Comparison of ENCODE assay signal across 13 cellular contexts in the genomic region with DNA sequence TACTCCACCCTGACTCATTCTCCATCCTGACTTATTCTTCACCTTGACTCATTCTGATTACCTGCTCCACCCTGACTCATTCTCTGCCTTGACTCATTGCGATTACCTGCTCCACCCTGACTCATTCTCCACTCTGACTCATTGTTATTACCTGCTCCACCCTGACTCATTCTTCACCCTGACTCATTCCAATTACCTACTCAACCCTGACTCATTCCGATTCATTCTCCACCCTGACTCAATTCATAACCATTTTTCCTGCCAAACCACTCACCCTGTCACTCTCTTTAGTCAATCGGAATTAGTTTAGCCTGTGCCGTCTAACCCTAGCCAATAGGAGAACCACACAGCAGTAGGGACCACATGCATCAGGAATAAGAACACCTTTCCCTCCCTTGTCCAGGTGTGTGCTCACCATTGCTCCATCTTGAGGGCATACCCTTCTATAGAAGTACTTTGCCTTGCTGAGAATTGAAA.
DNase-seq lines count a peak whose midpoint lies in the region; ATAC-seq and TF ChIP-seq lines count a peak whose summit lies in the region.
"Had no signal": no experiment of that assay in that cellular context is flagged by ENCODE, and none has a peak within 500 bp of the region (broad histone marks: within the 10 kb centered on the region; RNA-seq: fewer than 3 reads in every experiment).

No MANE protein-coding gene starts in this region.

- CTCF ChIA-PET in Panc1 (lab: Charles Lee) (no interaction called here), WTC11 (lab: Charles Lee) (no interaction called here)

- no peaks in the 10 kb centered on the region for H3K9me2 ChIP-seq in GM23248 (ENCODE audit: insufficient read depth)

- TF ChIP-seq CTCF in Panc1 (IDR thresholded peaks at IDR 0.05) = no peak
- TF ChIP-seq CTCF in foreskin fibroblast (IDR thresholded peaks at IDR 0.05; ENCODE audit: low read depth, low read length) = no peak
- no peak for TF ChIP-seq CTCF in WTC11 (IDR thresholded peaks at IDR 0.05)

- H2AFZ ChIP-seq in GM23248 = no peak overlapping the region

- H3K9ac ChIP-seq in GM23248 = no peak overlapping the region

- DNase-seq in Caki2 (ENCODE audit: low read depth) (peak; percentile 88), GM23248 (peak; percentile 4), Panc1 (ENCODE audit: low read depth, low spot score) (peak; percentile 48), foreskin fibroblast (peak; percentile 9 to 27), GM19240 (ENCODE audit: insufficient read length, low spot score) (no peak), WTC11 (ENCODE audit: low spot score) (no peak)
- DNase-seq in NK-92 treated with Interleukin-12 subunit alpha and Interleukin-12 subunit beta, amount 100 ng/mL, for 24 hours (lab: John Stamatoyannopoulos, UW) = no peak
- DNase-seq: activated CD8-positive, alpha-beta memory T cell treated with anti-CD3 and anti-CD28 coated beads, Interleukin-2, amount 50 U/mL, for 4 hours; NCI-H2107; upper lobe of right lung had no signal

- H3K4me3 ChIP-seq in GM23248 (no peak overlapping the region), Panc1 (ENCODE audit: low read depth in 2 of 2, low read length in 2 of 2) (no peak overlapping the region), foreskin fibroblast (ENCODE audit: low read depth in 1 of 2, low read length in 2 of 2) (no peak overlapping the region)
- H3K4me3 ChIP-seq: coronary artery, upper lobe of right lung had no signal

- peaks cover 5% of the 10 kb centered on the region for H3K36me3 Mint-ChIP-seq in WTC11
- H3K36me3 Mint-ChIP-seq: CD14-positive monocyte had no signal

- H3K36me3 ChIP-seq in GM23248 (ENCODE audit: low read depth) (no peaks in the 10 kb centered on the region), Panc1 (ENCODE audit: control insufficient read depth, insufficient read depth, low read length) (no peaks in the 10 kb centered on the region)
- H3K36me3 ChIP-seq: upper lobe of right lung had no signal

- H3K27ac Mint-ChIP-seq in WTC11 = no peak overlapping the region
- H3K27ac Mint-ChIP-seq: CD14-positive monocyte had no signal

- no peak overlapping the region for H3K4me2 ChIP-seq in GM23248 (ENCODE audit: unreplicated experiment)

- peaks cover 20% of the 10 kb centered on the region for H3K4me1 Mint-ChIP-seq in WTC11
- H3K4me1 Mint-ChIP-seq: CD14-positive monocyte had no signal

- no peak overlapping the region for H3K4me3 Mint-ChIP-seq in WTC11
- H3K4me3 Mint-ChIP-seq: CD14-positive monocyte had no signal

- no TSS peak for BruUV-seq in Panc1 (replicated peaks; lab: Mats Ljungman, UMichigan)

- H4K20me1 ChIP-seq in GM23248 (ENCODE audit: insufficient read depth) = no peaks in the 10 kb centered on the region

- in situ Hi-C loops in Caki2 (cut with HindIII; ENCODE audit: low pct_unique_long_range_greater_than_20kb, low sequenced_read_pairs) (no loop called here), GM23248 (cut with MboI) (no loop called here), Panc1 (cut with HindIII; ENCODE audit: low pct_unique_long_range_greater_than_20kb, low sequenced_read_pairs) (no loop called here)

- intact Hi-C loops in Panc1 (cut with micrococcal nuclease; ENCODE audit: unreplicated experiment) = no loop called here

- no peaks in the 10 kb centered on the region for H3K9me3 ChIP-seq in GM23248 (ENCODE audit: low read depth)
- no peaks in the 10 kb centered on the region for H3K9me3 ChIP-seq in Panc1 (ENCODE audit: control insufficient read depth, insufficient read depth, low read depth, low read length)
- H3K9me3 ChIP-seq: upper lobe of right lung had no signal

- H3K27ac ChIP-seq in GM23248 = no peak overlapping the region
- H3K27ac ChIP-seq in Panc1 (ENCODE audit: low read length) = no peak overlapping the region
- H3K27ac ChIP-seq: coronary artery, upper lobe of right lung had no signal

- no peaks in the 10 kb centered on the region for H3K27me3 ChIP-seq in GM23248 (replicated peaks; ENCODE audit: insufficient read depth)
- no peaks in the 10 kb centered on the region for H3K27me3 ChIP-seq in Panc1 (ENCODE audit: control insufficient read depth, insufficient read depth, low read length)
- H3K27me3 ChIP-seq: upper lobe of right lung had no signal

- ATAC-seq in Panc1 = peak; percentile 53
- no peak for ATAC-seq in WTC11
- ATAC-seq in GM21515 (IDR thresholded peaks at IDR 0.05; ENCODE audit: unreplicated experiment) = no peak
- ATAC-seq: upper lobe of right lung had no signal

- H3K9me3 Mint-ChIP-seq in WTC11 = peaks cover 11% of the 10 kb centered on the region

- WGBS in GM23248 (ENCODE audit: low coverage in 1 of 2, low lambda C conversion rate in 2 of 2, missing lambda C conversion rate in 2 of 2), 2 experiments = 65 to 71% methylated on average over 4 of the region's 4 CpGs

- peaks cover 15% of the 10 kb centered on the region for H3F3A ChIP-seq in GM23248 (ENCODE audit: insufficient read depth)

- H3K4me1 ChIP-seq in GM23248 (ENCODE audit: insufficient read depth) = no peaks in the 10 kb centered on the region
- H3K4me1 ChIP-seq in Panc1 (ENCODE audit: control insufficient read depth, insufficient read depth, low read length) = no peaks in the 10 kb centered on the region
- H3K4me1 ChIP-seq: upper lobe of right lung had no signal

- POLR2A ChIA-PET in Panc1 (lab: Charles Lee) = no interaction called here
- POLR2A ChIA-PET in WTC11 (lab: Charles Lee) = no interaction called here

- H3K79me2 ChIP-seq in GM23248 (ENCODE audit: insufficient read depth) = no peaks in the 10 kb centered on the region

- no peaks in the 10 kb centered on the region for H3K27me3 Mint-ChIP-seq in WTC11 (ENCODE audit: low read depth)

TF ChIP-seq in WTC11, 78 proteins besides CTCF, POLR2A, EP300 and RAD21 (continues in another document):
- TF ChIP-seq ATF1 (CRISPR knock-in tag; IDR thresholded peaks at IDR 0.05) = no peak
- TF ChIP-seq, protein P1, sequence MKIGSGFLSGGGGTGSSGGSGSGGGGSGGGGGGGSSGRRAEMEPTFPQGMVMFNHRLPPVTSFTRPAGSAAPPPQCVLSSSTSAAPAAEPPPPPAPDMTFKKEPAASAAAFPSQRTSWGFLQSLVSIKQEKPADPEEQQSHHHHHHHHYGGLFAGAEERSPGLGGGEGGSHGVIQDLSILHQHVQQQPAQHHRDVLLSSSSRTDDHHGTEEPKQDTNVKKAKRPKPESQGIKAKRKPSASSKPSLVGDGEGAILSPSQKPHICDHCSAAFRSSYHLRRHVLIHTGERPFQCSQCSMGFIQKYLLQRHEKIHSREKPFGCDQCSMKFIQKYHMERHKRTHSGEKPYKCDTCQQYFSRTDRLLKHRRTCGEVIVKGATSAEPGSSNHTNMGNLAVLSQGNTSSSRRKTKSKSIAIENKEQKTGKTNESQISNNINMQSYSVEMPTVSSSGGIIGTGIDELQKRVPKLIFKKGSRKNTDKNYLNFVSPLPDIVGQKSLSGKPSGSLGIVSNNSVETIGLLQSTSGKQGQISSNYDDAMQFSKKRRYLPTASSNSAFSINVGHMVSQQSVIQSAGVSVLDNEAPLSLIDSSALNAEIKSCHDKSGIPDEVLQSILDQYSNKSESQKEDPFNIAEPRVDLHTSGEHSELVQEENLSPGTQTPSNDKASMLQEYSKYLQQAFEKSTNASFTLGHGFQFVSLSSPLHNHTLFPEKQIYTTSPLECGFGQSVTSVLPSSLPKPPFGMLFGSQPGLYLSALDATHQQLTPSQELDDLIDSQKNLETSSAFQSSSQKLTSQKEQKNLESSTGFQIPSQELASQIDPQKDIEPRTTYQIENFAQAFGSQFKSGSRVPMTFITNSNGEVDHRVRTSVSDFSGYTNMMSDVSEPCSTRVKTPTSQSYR (CRISPR knock-in tag; IDR thresholded peaks at IDR 0.05) = no peak
- no peak for TF ChIP-seq TEAD4 (CRISPR knock-in tag; IDR thresholded peaks at IDR 0.05)
- TF ChIP-seq TP53 (CRISPR knock-in tag; IDR thresholded peaks at IDR 0.05) = no peak
- no peak for TF ChIP-seq ETV6 (CRISPR knock-in tag; IDR thresholded peaks at IDR 0.05)
- TF ChIP-seq TEAD1 (CRISPR knock-in tag; IDR thresholded peaks at IDR 0.05) = no peak
- TF ChIP-seq, protein P2, sequence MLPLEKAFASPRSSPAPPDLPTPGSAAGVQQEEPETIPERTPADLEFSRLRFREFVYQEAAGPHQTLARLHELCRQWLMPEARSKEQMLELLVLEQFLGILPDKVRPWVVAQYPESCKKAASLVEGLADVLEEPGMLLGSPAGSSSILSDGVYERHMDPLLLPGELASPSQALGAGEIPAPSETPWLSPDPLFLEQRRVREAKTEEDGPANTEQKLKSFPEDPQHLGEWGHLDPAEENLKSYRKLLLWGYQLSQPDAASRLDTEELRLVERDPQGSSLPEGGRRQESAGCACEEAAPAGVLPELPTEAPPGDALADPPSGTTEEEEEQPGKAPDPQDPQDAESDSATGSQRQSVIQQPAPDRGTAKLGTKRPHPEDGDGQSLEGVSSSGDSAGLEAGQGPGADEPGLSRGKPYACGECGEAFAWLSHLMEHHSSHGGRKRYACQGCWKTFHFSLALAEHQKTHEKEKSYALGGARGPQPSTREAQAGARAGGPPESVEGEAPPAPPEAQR (CRISPR knock-in tag; IDR thresholded peaks at IDR 0.05) = no peak
- TF ChIP-seq NR3C1 (CRISPR knock-in tag; conservative IDR thresholded peaks at IDR 0.05; ENCODE audit: low read depth) = no peak
- no peak for TF ChIP-seq RELA (CRISPR knock-in tag; IDR thresholded peaks at IDR 0.05; ENCODE audit: borderline replicate concordance)
- no peak for TF ChIP-seq RORB (CRISPR knock-in tag; IDR thresholded peaks at IDR 0.05)
- TF ChIP-seq, protein P3, sequence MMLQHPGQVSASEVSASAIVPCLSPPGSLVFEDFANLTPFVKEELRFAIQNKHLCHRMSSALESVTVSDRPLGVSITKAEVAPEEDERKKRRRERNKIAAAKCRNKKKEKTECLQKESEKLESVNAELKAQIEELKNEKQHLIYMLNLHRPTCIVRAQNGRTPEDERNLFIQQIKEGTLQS (CRISPR knock-in tag; conservative IDR thresholded peaks at IDR 0.05) = no peak
- TF ChIP-seq CREB1 (CRISPR knock-in tag; IDR thresholded peaks at IDR 0.05) = no peak
- TF ChIP-seq, protein P4, sequence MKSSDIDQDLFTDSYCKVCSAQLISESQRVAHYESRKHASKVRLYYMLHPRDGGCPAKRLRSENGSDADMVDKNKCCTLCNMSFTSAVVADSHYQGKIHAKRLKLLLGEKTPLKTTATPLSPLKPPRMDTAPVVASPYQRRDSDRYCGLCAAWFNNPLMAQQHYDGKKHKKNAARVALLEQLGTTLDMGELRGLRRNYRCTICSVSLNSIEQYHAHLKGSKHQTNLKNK (CRISPR knock-in tag; IDR thresholded peaks at IDR 0.05) = no peak
- TF ChIP-seq, protein P5, sequence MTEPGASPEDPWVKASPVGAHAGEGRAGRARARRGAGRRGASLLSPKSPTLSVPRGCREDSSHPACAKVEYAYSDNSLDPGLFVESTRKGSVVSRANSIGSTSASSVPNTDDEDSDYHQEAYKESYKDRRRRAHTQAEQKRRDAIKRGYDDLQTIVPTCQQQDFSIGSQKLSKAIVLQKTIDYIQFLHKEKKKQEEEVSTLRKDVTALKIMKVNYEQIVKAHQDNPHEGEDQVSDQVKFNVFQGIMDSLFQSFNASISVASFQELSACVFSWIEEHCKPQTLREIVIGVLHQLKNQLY (CRISPR knock-in tag; IDR thresholded peaks at IDR 0.05) = no peak
- no peak for TF ChIP-seq ESRRA (CRISPR knock-in tag; IDR thresholded peaks at IDR 0.05; ENCODE audit: borderline replicate concordance)
- no peak for TF ChIP-seq GTF2I (CRISPR knock-in tag; conservative IDR thresholded peaks at IDR 0.05)

Comparison
In these comparisons a context has a peak if more than half of its experiments do, and no peak if none do; other contexts are left out.
1. DNase-seq: peak in Caki2 (single experiment), GM23248 (single experiment), Panc1 (single experiment) and foreskin fibroblast (2 of 2); none in GM19240 (single experiment), NK-92 treated with Interleukin-12 subunit alpha and Interleukin-12 subunit beta, amount 100 ng/mL, for 24 hours (single experiment) and WTC11 (single experiment).